In the genomic region with DNA sequence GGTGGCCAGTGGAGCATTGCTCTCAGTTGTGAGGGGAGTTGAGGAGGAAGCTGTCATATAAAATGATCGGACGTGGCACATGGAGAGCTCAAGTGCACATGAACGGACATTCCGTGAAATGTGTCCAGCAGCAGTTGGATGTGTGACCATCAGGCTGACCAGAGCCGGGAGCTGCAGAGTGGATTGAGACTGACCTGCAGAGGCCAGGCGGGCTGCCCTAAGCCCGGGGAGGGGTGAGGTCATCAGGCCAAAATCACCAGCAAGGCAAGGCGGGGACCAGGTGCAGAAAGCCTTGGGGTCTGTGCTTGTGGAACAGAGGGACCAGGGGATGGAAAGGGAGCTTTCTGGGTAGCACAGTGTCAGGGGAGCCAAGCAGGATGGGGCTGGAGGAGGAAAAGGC, we compare ENCODE assay signal across 20 cellular contexts.
DNase-seq lines count a peak whose midpoint lies in the region; ATAC-seq and TF ChIP-seq lines count a peak whose summit lies in the region.
"Had no signal": no experiment of that assay in that cellular context is flagged by ENCODE, and none has a peak within 500 bp of the region (broad histone marks: within the 10 kb centered on the region; RNA-seq: fewer than 3 reads in every experiment).

No MANE protein-coding gene starts in this region.

- H3K9me3 Mint-ChIP-seq in memory B cell: no peaks in the 10 kb centered on the region

- H4K20me1 ChIP-seq in SK-N-SH (ENCODE audit: insufficient read depth): no peaks in the 10 kb centered on the region

- H3K4me1 ChIP-seq in right atrium auricular region: no peaks in the 10 kb centered on the region
- H3K4me1 ChIP-seq in SK-N-SH (ENCODE audit: control insufficient read depth in 1 of 2, insufficient read depth in 2 of 2, low read depth in 1 of 2, low read length in 1 of 2): no peaks in the 10 kb centered on the region
- H3K4me1 ChIP-seq: adrenal gland, breast epithelium, gastroesophageal sphincter, thyroid gland had no signal

- CTCF ChIA-PET in SK-N-SH (lab: Yijun Ruan, JAX): interaction anchor here (1.5 kb wide), 1 partner anchor 27 kb away, joined by 4 read pairs; no protein-coding TSS in a partner anchor

- H3K79me2 ChIP-seq in SK-N-SH (ENCODE audit: insufficient read depth): no peaks in the 10 kb centered on the region

- no peak overlapping the region for H3K4me2 ChIP-seq in SK-N-SH

- H3F3A ChIP-seq in SK-N-SH (replicated peaks; ENCODE audit: insufficient read depth): no peaks in the 10 kb centered on the region

- intact Hi-C loops in left ventricle myocardium superior (cut with micrococcal nuclease): no loop called here

- ATAC-seq in left ventricle myocardium superior (no peak), memory B cell (ENCODE audit: low read depth) (no peak), esophagus mucosa (no peak)
- ATAC-seq: gastroesophageal sphincter, left cardiac atrium had no signal

- H3K27ac Mint-ChIP-seq in memory B cell: peak overlapping the region; percentile 84

- 54% methylated on average over 8 of the region's 8 CpGs for WGBS in SK-N-SH (ENCODE audit: low lambda C conversion rate)

- TF ChIP-seq EP300 in SK-N-SH (IDR thresholded peaks at IDR 0.05; ENCODE audit: borderline replicate concordance in 1 of 2, low read depth in 1 of 2, low read length in 1 of 2): no peak

- peaks cover 8% of the 10 kb centered on the region for H3K4me1 Mint-ChIP-seq in memory B cell

- TF ChIP-seq CTCF in right atrium auricular region (IDR thresholded peaks at IDR 0.05) (no peak), SK-N-SH (IDR thresholded peaks at IDR 0.05) (no peak)

- POLR2A ChIA-PET in SK-N-SH (lab: Yijun Ruan, JAX): no interaction called here

- TF ChIP-seq RAD21 in SK-N-SH (IDR thresholded peaks at IDR 0.05; ENCODE audit: low read length): no peak

- no peak overlapping the region for H2AFZ ChIP-seq in SK-N-SH (ENCODE audit: low read depth)

- H3K36me3 ChIP-seq in right atrium auricular region (peaks cover 45% of the 10 kb centered on the region), SK-N-SH (replicated peaks in 1 of 2; ENCODE audit: control insufficient read depth in 1 of 2, insufficient read depth in 2 of 2, low read length in 1 of 2) (no peaks in the 10 kb centered on the region)
- H3K36me3 ChIP-seq: adrenal gland, breast epithelium had no signal

- H3K27me3 ChIP-seq in right atrium auricular region (no peaks in the 10 kb centered on the region), SK-N-SH (ENCODE audit: insufficient read depth) (no peaks in the 10 kb centered on the region)
- H3K27me3 ChIP-seq: adrenal gland, breast epithelium, gastroesophageal sphincter, thyroid gland had no signal

- H3K27ac ChIP-seq in right atrium auricular region (no peak overlapping the region), SK-N-SH (ENCODE audit: low read depth in 2 of 2, low read length in 1 of 2) (no peak overlapping the region)
- H3K27ac ChIP-seq: adrenal gland, breast epithelium, gastroesophageal sphincter, thyroid gland had no signal

- H3K36me3 Mint-ChIP-seq in memory B cell: peaks cover 48% of the 10 kb centered on the region

- DNase-seq in right atrium auricular region (ENCODE audit: low spot score) (peak; percentile 50), left ventricle myocardium superior (no peak), memory B cell (ENCODE audit: low spot score in 2 of 2) (no peak), cerebellar nuclear complex (lab: John Stamatoyannopoulos, UW) (no peak), SK-N-SH (no peak), DMS153 treated with DMSO at 0.1 percent for 48 hours (lab: John Stamatoyannopoulos, UW; ENCODE audit: unreplicated experiment) (no peak)
- DNase-seq in activated CD8-positive, alpha-beta memory T cell treated with anti-CD3 and anti-CD28 coated beads, Interleukin-2, amount 50 U/mL, for 48 hours: peak; percentile 48
- DNase-seq: COR-L47, dorsolateral prefrontal cortex, erythroblast, KBM-7, left cardiac atrium, NCI-H187, NCI-H226, SIG-M5, thyroid gland had no signal

- H3K4me3 ChIP-seq in right atrium auricular region (no peak overlapping the region), SK-N-SH (ENCODE audit: low read depth in 2 of 2, low read length in 1 of 2) (no peak overlapping the region)
- H3K4me3 ChIP-seq: adrenal gland, breast epithelium, dorsolateral prefrontal cortex, gastroesophageal sphincter, thyroid gland had no signal

- no peak overlapping the region for H3K9ac ChIP-seq in SK-N-SH

- no peaks in the 10 kb centered on the region for H3K9me2 ChIP-seq in SK-N-SH

- H3K27me3 Mint-ChIP-seq in memory B cell: no peaks in the 10 kb centered on the region

- H3K4me3 Mint-ChIP-seq in memory B cell: no peak overlapping the region

- H3K9me3 ChIP-seq in right atrium auricular region (no peaks in the 10 kb centered on the region), SK-N-SH (no peaks in the 10 kb centered on the region)
- H3K9me3 ChIP-seq: adrenal gland, breast epithelium, gastroesophageal sphincter, thyroid gland had no signal

TF ChIP-seq in SK-N-SH, 30 proteins besides CTCF, POLR2A, EP300 and RAD21:
- TF ChIP-seq SMC3 (IDR thresholded peaks at IDR 0.05; ENCODE audit: low read depth, low read length): no peak
- no peak for TF ChIP-seq PBX3 (IDR thresholded peaks at IDR 0.05)
- TF ChIP-seq EZH2phosphoT487 (IDR thresholded peaks at IDR 0.05; ENCODE audit: borderline replicate concordance, low read depth): no peak
- TF ChIP-seq USF1 (IDR thresholded peaks at IDR 0.05; ENCODE audit: borderline replicate concordance, low read depth): no peak
- TF ChIP-seq NRF1 (IDR thresholded peaks at IDR 0.05; ENCODE audit: low read depth, low read length): no peak
- TF ChIP-seq NFIC (IDR thresholded peaks at IDR 0.05; ENCODE audit: borderline replicate concordance): no peak
- no peak for TF ChIP-seq JUND (IDR thresholded peaks at IDR 0.05)
- no peak for TF ChIP-seq FOXM1 (IDR thresholded peaks at IDR 0.05; ENCODE audit: low read depth)
- TF ChIP-seq TCF12 (IDR thresholded peaks at IDR 0.05): no peak
- no peak for TF ChIP-seq TAF1 (IDR thresholded peaks at IDR 0.05; ENCODE audit: borderline replicate concordance, low read depth, low read length)
- TF ChIP-seq RXRA (IDR thresholded peaks at IDR 0.05; ENCODE audit: borderline replicate concordance, low read depth): no peak
- no peak for TF ChIP-seq FOSL2 (IDR thresholded peaks at IDR 0.05; ENCODE audit: borderline replicate concordance, low read depth)
- TF ChIP-seq GABPA (IDR thresholded peaks at IDR 0.05; ENCODE audit: low read depth): no peak
- no peak for TF ChIP-seq ELF1 (IDR thresholded peaks at IDR 0.05)
- TF ChIP-seq, protein P1, sequence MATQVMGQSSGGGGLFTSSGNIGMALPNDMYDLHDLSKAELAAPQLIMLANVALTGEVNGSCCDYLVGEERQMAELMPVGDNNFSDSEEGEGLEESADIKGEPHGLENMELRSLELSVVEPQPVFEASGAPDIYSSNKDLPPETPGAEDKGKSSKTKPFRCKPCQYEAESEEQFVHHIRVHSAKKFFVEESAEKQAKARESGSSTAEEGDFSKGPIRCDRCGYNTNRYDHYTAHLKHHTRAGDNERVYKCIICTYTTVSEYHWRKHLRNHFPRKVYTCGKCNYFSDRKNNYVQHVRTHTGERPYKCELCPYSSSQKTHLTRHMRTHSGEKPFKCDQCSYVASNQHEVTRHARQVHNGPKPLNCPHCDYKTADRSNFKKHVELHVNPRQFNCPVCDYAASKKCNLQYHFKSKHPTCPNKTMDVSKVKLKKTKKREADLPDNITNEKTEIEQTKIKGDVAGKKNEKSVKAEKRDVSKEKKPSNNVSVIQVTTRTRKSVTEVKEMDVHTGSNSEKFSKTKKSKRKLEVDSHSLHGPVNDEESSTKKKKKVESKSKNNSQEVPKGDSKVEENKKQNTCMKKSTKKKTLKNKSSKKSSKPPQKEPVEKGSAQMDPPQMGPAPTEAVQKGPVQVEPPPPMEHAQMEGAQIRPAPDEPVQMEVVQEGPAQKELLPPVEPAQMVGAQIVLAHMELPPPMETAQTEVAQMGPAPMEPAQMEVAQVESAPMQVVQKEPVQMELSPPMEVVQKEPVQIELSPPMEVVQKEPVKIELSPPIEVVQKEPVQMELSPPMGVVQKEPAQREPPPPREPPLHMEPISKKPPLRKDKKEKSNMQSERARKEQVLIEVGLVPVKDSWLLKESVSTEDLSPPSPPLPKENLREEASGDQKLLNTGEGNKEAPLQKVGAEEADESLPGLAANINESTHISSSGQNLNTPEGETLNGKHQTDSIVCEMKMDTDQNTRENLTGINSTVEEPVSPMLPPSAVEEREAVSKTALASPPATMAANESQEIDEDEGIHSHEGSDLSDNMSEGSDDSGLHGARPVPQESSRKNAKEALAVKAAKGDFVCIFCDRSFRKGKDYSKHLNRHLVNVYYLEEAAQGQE (IDR thresholded peaks at IDR 0.05; ENCODE audit: low read depth, low read length): no peak
- TF ChIP-seq GATA2 (CRISPR knock-in tag; IDR thresholded peaks at IDR 0.05): no peak
- TF ChIP-seq MEF2A (IDR thresholded peaks at IDR 0.05; ENCODE audit: borderline replicate concordance, low read depth): no peak
- TF ChIP-seq POLR2AphosphoS5 (IDR thresholded peaks at IDR 0.05; ENCODE audit: low read depth, low read length): no peak
- no peak for TF ChIP-seq RCOR1 (IDR thresholded peaks at IDR 0.05; ENCODE audit: low read length)

Comparison
In these comparisons a context has a peak if more than half of its experiments do, and no peak if none do; other contexts are left out.
1. DNase-seq: peak in right atrium auricular region (single experiment) and activated CD8-positive, alpha-beta memory T cell treated with anti-CD3 and anti-CD28 coated beads, Interleukin-2, amount 50 U/mL, for 48 hours (single experiment); none in left ventricle myocardium superior (single experiment), memory B cell (0 of 2), cerebellar nuclear complex (0 of 2), SK-N-SH (single experiment) and DMS153 treated with DMSO at 0.1 percent for 48 hours (single experiment).